ENCODE assay signal across 29 cellular contexts in genomic region chr2:48207201-48207641, GRCh38.
A peak's percentile ranks its signal among the peaks of the same experiment; 100 is the strongest.
DNase-seq lines count a peak whose midpoint lies in the region; TF ChIP-seq lines count a peak whose summit lies in the region.
"Had no signal": no experiment of that assay in that cellular context is flagged by ENCODE, and none has a peak within 500 bp of the region (broad histone marks: within the 10 kb centered on the region; RNA-seq: fewer than 3 reads in every experiment).

No MANE protein-coding gene starts in this region.

- peaks cover 45% of the 10 kb centered on the region for H3K4me1 ChIP-seq in HAP-1
- H3K4me1 ChIP-seq in stomach, result peaks cover 0 to 15% (median 0%) of the 10 kb centered on the region in 4 donors
- peaks cover 8% of the 10 kb centered on the region for H3K4me1 ChIP-seq in mammary epithelial cell (ENCODE audit: insufficient read depth, low read length)

- no peak for TF ChIP-seq POLR2A in stomach (IDR thresholded peaks at IDR 0.05)

- no peaks in the 10 kb centered on the region for H3K27me3 ChIP-seq in HAP-1 (ENCODE audit: low read depth)
- H3K27me3 ChIP-seq in stomach, result no peaks in the 10 kb centered on the region
- H3K27me3 ChIP-seq in mammary epithelial cell (ENCODE audit: insufficient read depth, low read length), result no peaks in the 10 kb centered on the region
- H3K27me3 ChIP-seq: gastrocnemius medialis, hepatocyte had no signal

- H3K79me2 ChIP-seq in mammary epithelial cell (ENCODE audit: insufficient read depth, low read length), result no peaks in the 10 kb centered on the region
- H3K79me2 ChIP-seq: hepatocyte had no signal

- H3K4me2 ChIP-seq in mammary epithelial cell (ENCODE audit: insufficient read depth, low read depth, low read length), result no peak overlapping the region
- H3K4me2 ChIP-seq: hepatocyte had no signal

- H3K27ac ChIP-seq in cingulate gyrus (ENCODE audit: low read depth, low read length) (peak overlapping the region; percentile 67), stomach (no peak overlapping the region), mammary epithelial cell (ENCODE audit: insufficient read depth, low read depth, low read length) (no peak overlapping the region)
- H3K27ac ChIP-seq: gastrocnemius medialis, hepatocyte had no signal

- peaks cover 0 to 2% (median 0%) of the 10 kb centered on the region in 3 donors for H3K27me3 Mint-ChIP-seq in CD14-positive monocyte (ENCODE audit: low read depth in 3 of 3)
- H3K27me3 Mint-ChIP-seq: activated CD4-positive, alpha-beta T cell treated with anti-CD3 and anti-CD28 coated beads for 36 hours; dendritic cell treated with granulocyte-macrophage colony-stimulating factor and Interleukin-4, amounts not matched to agents 40 ng/mL and 50 ng/mL, for 4 days; IgD-negative memory B cell; naive thymus-derived CD4-positive, alpha-beta T cell; stimulated activated naive CD8-positive, alpha-beta T cell treated with anti-CD3 and anti-CD28 coated beads, Interleukin-15, amount 100 ng/mL, for 72 hours had no signal

- in situ Hi-C loops in HAP-1 (cut with MboI; ENCODE audit: low sequenced_read_pairs), result no loop called here
- in situ Hi-C loops in mammary epithelial cell (cut with MboI; ENCODE audit: low sequenced_read_pairs in 2 of 2), result no loop called here

- peak overlapping the region in 1 of 2 donors; percentile 33 for H3K4me3 Mint-ChIP-seq in CD14-positive monocyte
- H3K4me3 Mint-ChIP-seq: activated CD4-positive, alpha-beta T cell treated with anti-CD3 and anti-CD28 coated beads for 36 hours; activated CD8-positive, alpha-beta T cell treated with anti-CD3 and anti-CD28 coated beads, Interleukin-2, amount 10 ng/mL, durations not matched to agents 7 days and 5 days; dendritic cell treated with granulocyte-macrophage colony-stimulating factor and Interleukin-4, amounts not matched to agents 40 ng/mL and 50 ng/mL, for 4 days; IgD-negative memory B cell; naive thymus-derived CD4-positive, alpha-beta T cell; stimulated activated naive CD8-positive, alpha-beta T cell treated with anti-CD3 and anti-CD28 coated beads, Interleukin-15, amount 100 ng/mL, for 72 hours had no signal

- H3K4me3 ChIP-seq in HAP-1 (no peak overlapping the region), stomach (no peak overlapping the region), mammary epithelial cell (replicated peaks in 1 of 3; ENCODE audit: insufficient read depth in 1 of 3, low read depth in 2 of 3, low read length in 3 of 3) (no peak overlapping the region)
- H3K4me3 ChIP-seq: gastrocnemius medialis, hepatocyte, skin epidermis had no signal

- no peaks in the 10 kb centered on the region for H3K9me3 Mint-ChIP-seq in CD14-positive monocyte
- H3K9me3 Mint-ChIP-seq: activated naive CD4-positive, alpha-beta T cell treated with anti-CD3 and anti-CD28 coated beads, Interleukin-2, amount 50 U/mL, for 72 hours; activated T-helper 2 cell treated with anti-CD3 and anti-CD28 coated beads, Interferon-gamma antibody, Interleukin-2, Interleukin-4, amounts not matched to agents 10 μg/mL and 5 μg/mL and 100 μg/mL, durations not matched to agents 14 hours and 24 hours and 36 hours; dendritic cell treated with granulocyte-macrophage colony-stimulating factor and Interleukin-4, amounts not matched to agents 40 ng/mL and 50 ng/mL, for 4 days; IgD-negative memory B cell; stimulated activated naive CD8-positive, alpha-beta T cell treated with anti-CD3 and anti-CD28 coated beads, Interleukin-15, amount 100 ng/mL, for 72 hours had no signal

- WGBS in stomach, 5 donors, result 67 to 92% (median 82%) methylated on average over 5 of the region's 5 CpGs
- WGBS in mammary epithelial cell (ENCODE audit: low coverage, missing lambda C conversion rate), result 88% methylated on average over 5 of the region's 5 CpGs

- peaks cover 57% of the 10 kb centered on the region for H3K4me1 Mint-ChIP-seq in CD14-positive monocyte

- TF ChIP-seq CTCF in CD14-positive monocyte (IDR thresholded peaks at IDR 0.05), result no peak
- TF ChIP-seq CTCF in stomach (IDR thresholded peaks at IDR 0.05), result no peak
- no peak for TF ChIP-seq CTCF in mammary epithelial cell (conservative IDR thresholded peaks at IDR 0.05 in 1 of 2, IDR thresholded peaks at IDR 0.05 in 1 of 2; ENCODE audit: extremely low read depth in 1 of 2, insufficient read depth in 1 of 2, low read depth in 1 of 2, low read length in 2 of 2)

- no peak for TF ChIP-seq EP300 in stomach (IDR thresholded peaks at IDR 0.05)

- H3K36me3 ChIP-seq in HAP-1 (replicated peaks) (no peaks in the 10 kb centered on the region), stomach (no peaks in the 10 kb centered on the region), mammary epithelial cell (ENCODE audit: insufficient read depth, low read length) (no peaks in the 10 kb centered on the region)
- H3K36me3 ChIP-seq: gastrocnemius medialis had no signal

- dilution Hi-C loops in mammary epithelial cell (cut with HindIII; ENCODE audit: low sequenced_read_pairs), result loop anchor here (5.0 kb wide), 2 partner anchors 50 to 80 kb away; no protein-coding TSS in a partner anchor

- H3K9ac ChIP-seq in mammary epithelial cell (ENCODE audit: insufficient read depth, low read length), result no peak overlapping the region

- no peak overlapping the region for H2AFZ ChIP-seq in mammary epithelial cell (ENCODE audit: low read depth, low read length)
- H2AFZ ChIP-seq: hepatocyte had no signal

- no TSS peak for BruUV-seq in mammary epithelial cell (replicated peaks; lab: Mats Ljungman, UMichigan)

- H3K9me3 ChIP-seq in HAP-1 (no peaks in the 10 kb centered on the region), stomach (no peaks in the 10 kb centered on the region), mammary epithelial cell (replicated peaks; ENCODE audit: insufficient read depth, low read length) (no peaks in the 10 kb centered on the region)
- H3K9me3 ChIP-seq: gastrocnemius medialis had no signal

- peaks cover 0 to 2% of the 10 kb centered on the region in 2 donors for H3K36me3 Mint-ChIP-seq in CD14-positive monocyte
- H3K36me3 Mint-ChIP-seq: activated naive CD4-positive, alpha-beta T cell treated with anti-CD3 and anti-CD28 coated beads, Interleukin-2, amount 50 U/mL, for 72 hours; naive thymus-derived CD4-positive, alpha-beta T cell had no signal

- CTCF ChIA-PET in mammary epithelial cell (lab: Charles Lee; ENCODE audit: low non-redundant PET), result no interaction called here

- DNase-seq in CD14-positive monocyte (ENCODE audit: low spot score) (no peak), HAP-1 (ENCODE audit: low spot score in 2 of 2) (peak; percentile 73 to 95), medulla oblongata (ENCODE audit: extremely low spot score) (peak; percentile 24), stomach (no peak), mammary epithelial cell (no peak), DMS79 (lab: John Stamatoyannopoulos, UW) (no peak), NK-92 (lab: John Stamatoyannopoulos, UW; ENCODE audit: unreplicated experiment) (no peak)
- DNase-seq: ACHN; activated CD4-positive, alpha-beta T cell treated with anti-CD3 and anti-CD28 coated beads for 36 hours; activated CD8-positive, alpha-beta T cell treated with anti-CD3 and anti-CD28 coated beads, Interleukin-2, amount 10 ng/mL, durations not matched to agents 7 days and 5 days; anterior cingulate cortex; gastrocnemius medialis; GF-D8; left ventricle myocardium superior; midbrain; naive thymus-derived CD4-positive, alpha-beta T cell; NCI-H1092; NCI-H2029 treated with DMSO at 0.1 percent for 48 hours; NCI-H226; NCI-H748 treated with DMSO at 0.1 percent for 48 hours; stimulated activated naive CD8-positive, alpha-beta T cell treated with anti-CD3 and anti-CD28 coated beads, Interleukin-15, amount 100 ng/mL, for 72 hours; trophoblast cell had no signal

- H3K27ac Mint-ChIP-seq in CD14-positive monocyte, result peak overlapping the region in 4 of 7 donors; percentile 1 to 78 (median 42)
- H3K27ac Mint-ChIP-seq: activated CD4-positive, alpha-beta T cell treated with anti-CD3 and anti-CD28 coated beads for 36 hours; activated CD8-positive, alpha-beta T cell treated with anti-CD3 and anti-CD28 coated beads, Interleukin-2, amount 10 ng/mL, durations not matched to agents 7 days and 5 days; activated naive CD4-positive, alpha-beta T cell treated with anti-CD3 and anti-CD28 coated beads, Interleukin-2, amount 50 U/mL, for 72 hours; activated T-helper 2 cell treated with anti-CD3 and anti-CD28 coated beads, Interferon-gamma antibody, Interleukin-2, Interleukin-4, amounts not matched to agents 10 μg/mL and 5 μg/mL and 100 μg/mL, durations not matched to agents 14 hours and 24 hours and 36 hours; dendritic cell treated with granulocyte-macrophage colony-stimulating factor and Interleukin-4, amounts not matched to agents 40 ng/mL and 50 ng/mL, for 4 days; IgD-negative memory B cell; naive thymus-derived CD4-positive, alpha-beta T cell; stimulated activated naive CD8-positive, alpha-beta T cell treated with anti-CD3 and anti-CD28 coated beads, Interleukin-15, amount 100 ng/mL, for 72 hours had no signal

- H4K20me1 ChIP-seq in mammary epithelial cell (ENCODE audit: insufficient read depth, low read length), result no peaks in the 10 kb centered on the region

- intact Hi-C loops in CD14-positive monocyte (cut with micrococcal nuclease), result no loop called here
- intact Hi-C loops in stomach (cut with DNase I; ENCODE audit: low total_unique reads), result no loop called here
- intact Hi-C loops in mammary epithelial cell (cut with micrococcal nuclease), result no loop called here

Comparison
In these comparisons a context has a peak if more than half of its experiments do, and no peak if none do; other contexts are left out.
1. DNase-seq: peak in HAP-1 (2 of 2) and medulla oblongata (single experiment); none in CD14-positive monocyte (single experiment), stomach (single experiment), mammary epithelial cell (single experiment), DMS79 (single experiment) and NK-92 (single experiment).